Comparison of ENCODE assay signal across 27 cellular contexts in the genomic region with DNA sequence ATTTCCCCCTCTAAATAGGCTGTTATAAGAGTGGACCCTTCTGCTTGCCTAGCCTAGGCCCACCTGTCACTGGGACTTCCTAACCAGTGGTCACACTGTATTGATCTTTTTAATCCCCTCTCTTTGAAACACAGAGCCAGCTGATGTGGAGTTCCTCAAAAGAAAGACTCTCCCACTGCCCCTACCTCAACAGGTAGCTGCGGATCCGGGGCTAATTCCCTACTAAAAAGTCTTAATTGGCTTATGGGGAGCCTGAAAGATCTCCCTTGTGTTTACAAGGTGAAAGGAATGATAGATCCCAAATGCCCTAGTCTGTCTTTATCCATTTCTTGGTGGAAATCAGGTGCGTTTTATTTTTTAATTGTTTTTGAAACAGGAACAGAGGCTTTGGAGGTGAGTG. TPM values are rescaled to one million over a fixed set of nuclear protein-coding genes. Genes with fewer than 3 reads are reported as not detected.
"Had no signal": no experiment of that assay in that cellular context is flagged by ENCODE, and none has a peak within 500 bp of the region (broad histone marks: within the 10 kb centered on the region; RNA-seq: fewer than 3 reads in every experiment).

No MANE protein-coding gene starts in this region.

- ATAC-seq: esophagus mucosa; heart right ventricle; left lobe of liver; naive thymus-derived CD4-positive, alpha-beta T cell; stimulated activated effector memory CD8-positive, alpha-beta T cell treated with anti-CD3 and anti-CD28 coated beads, Interleukin-12 subunit alpha, Interleukin-12 subunit beta, amount 100 ng/mL, for 72 hours had no signal

- H3K9me3 ChIP-seq: colonic mucosa, upper lobe of left lung, uterus had no signal

- H3K27ac Mint-ChIP-seq: nephron progenitor cell; stimulated activated effector memory CD8-positive, alpha-beta T cell treated with anti-CD3 and anti-CD28 coated beads, Interleukin-12 subunit alpha, Interleukin-12 subunit beta, amount 100 ng/mL, for 72 hours; stimulated activated naive CD8-positive, alpha-beta T cell treated with anti-CD3 and anti-CD28 coated beads, Interleukin-15, Interleukin-2, amounts not matched to agents 100 ng/mL and 50 ng/mL, for 24 hours had no signal

- H3K36me3 ChIP-seq: colonic mucosa, heart right ventricle, ovary, right atrium auricular region, tibial artery, upper lobe of left lung, uterus had no signal

- DNase-seq: colonic mucosa; dermis blood vessel endothelial cell; effector CD4-positive, alpha-beta T cell; heart right ventricle; hypothalamus; mammary epithelial cell; naive thymus-derived CD4-positive, alpha-beta T cell; nephron progenitor cell; ovary; small intestine; stimulated activated CD4-positive, alpha-beta T cell treated with anti-CD3 and anti-CD28 coated beads, Interleukin-12 subunit alpha, Interleukin-12 subunit beta, amount 100 ng/mL, for 4 hours; stimulated activated CD4-positive, alpha-beta T cell treated with anti-CD3 and anti-CD28 coated beads, Interleukin-4, amount 100 ng/mL, for 1 hour; stimulated activated CD8-positive, alpha-beta memory T cell treated with anti-CD3 and anti-CD28 coated beads, Interleukin-4, amount 100 ng/mL, for 48 hours; tibial artery; upper lobe of left lung; uterus had no signal

- H3K36me3 Mint-ChIP-seq: stimulated activated effector memory CD8-positive, alpha-beta T cell treated with anti-CD3 and anti-CD28 coated beads, Interleukin-12 subunit alpha, Interleukin-12 subunit beta, amount 100 ng/mL, for 72 hours had no signal

- H3K9me3 Mint-ChIP-seq: stimulated activated effector memory CD8-positive, alpha-beta T cell treated with anti-CD3 and anti-CD28 coated beads, Interleukin-12 subunit alpha, Interleukin-12 subunit beta, amount 100 ng/mL, for 72 hours; stimulated activated naive CD8-positive, alpha-beta T cell treated with anti-CD3 and anti-CD28 coated beads, Interleukin-15, Interleukin-2, amounts not matched to agents 100 ng/mL and 50 ng/mL, for 24 hours had no signal

- H3K4me3 Mint-ChIP-seq: stimulated activated naive CD8-positive, alpha-beta T cell treated with anti-CD3 and anti-CD28 coated beads, Interleukin-15, Interleukin-2, amounts not matched to agents 100 ng/mL and 50 ng/mL, for 24 hours had no signal

- H3K27ac ChIP-seq: colonic mucosa, heart right ventricle, ovary, right atrium auricular region, tibial artery, upper lobe of left lung, uterus had no signal

- H3K4me3 ChIP-seq: colonic mucosa, heart right ventricle, ovary, right atrium auricular region, tibial artery, upper lobe of left lung, uterus had no signal

RNA-seq across cellular contexts. Expression of a gene that starts 2.0 kb away (rescaled TPM):
- total RNA-seq: colonic mucosa; dermis blood vessel endothelial cell; esophagus mucosa; fibroblast of lung; glomerular endothelial cell; heart right ventricle; left lobe of liver; lower leg skin; mammary epithelial cell; mesenteric fat pad; mononuclear cell; naive thymus-derived CD4-positive, alpha-beta T cell; ovary; posterior vena cava; right atrium auricular region; upper lobe of left lung; uterus had no signal
- polyA plus RNA-seq: fibroblast of lung; heart right ventricle; mammary epithelial cell; naive thymus-derived CD4-positive, alpha-beta T cell; small intestine had no signal

RNA-seq across cellular contexts. Expression of a gene that starts 45.0 kb away (rescaled TPM):
- total RNA-seq: glomerular endothelial cell; mononuclear cell; naive thymus-derived CD4-positive, alpha-beta T cell had no signal
- polyA plus RNA-seq: fibroblast of lung; naive thymus-derived CD4-positive, alpha-beta T cell had no signal
